ENCODE assay signal across 30 cellular contexts in genomic region chr5:2095011-2095410, GRCh38.
"Had no signal": no experiment of that assay in that cellular context is flagged by ENCODE, and none has a peak within 500 bp of the region (broad histone marks: within the 10 kb centered on the region; RNA-seq: fewer than 3 reads in every experiment).

No MANE protein-coding gene starts in this region.

- H3K27me3 Mint-ChIP-seq: activated naive CD4-positive, alpha-beta T cell treated with anti-CD3 and anti-CD28 coated beads, Interleukin-2, amount 10 ng/mL, durations not matched to agents 7 days and 5 days; activated naive CD8-positive, alpha-beta T cell treated with anti-CD3 and anti-CD28 coated beads, Interleukin-2, amount 10 ng/mL, durations not matched to agents 7 days and 5 days had no signal

- H3K36me3 Mint-ChIP-seq: activated naive CD4-positive, alpha-beta T cell treated with anti-CD3 and anti-CD28 coated beads, Interleukin-2, amount 10 ng/mL, durations not matched to agents 7 days and 5 days; activated naive CD8-positive, alpha-beta T cell treated with anti-CD3 and anti-CD28 coated beads, Interleukin-2, amount 10 ng/mL, durations not matched to agents 7 days and 5 days; brain; mesothelial cell of epicardium had no signal

- H3K36me3 ChIP-seq: ascending aorta, neutrophil, pancreas, spleen, transverse colon had no signal

- H3K27ac ChIP-seq: neutrophil, pancreas, psoas muscle, spleen, transverse colon, VCaP had no signal

- H3K9me3 Mint-ChIP-seq: activated naive CD4-positive, alpha-beta T cell treated with anti-CD3 and anti-CD28 coated beads, Interleukin-2, amount 10 ng/mL, durations not matched to agents 7 days and 5 days; activated naive CD8-positive, alpha-beta T cell treated with anti-CD3 and anti-CD28 coated beads, Interleukin-2, amount 10 ng/mL, durations not matched to agents 7 days and 5 days; activated T-helper 1 cell treated with anti-CD3 and anti-CD28 coated beads, Interleukin-12 subunit alpha, Interleukin-12 subunit beta, Interleukin-2, Interleukin-4 antibody, amounts not matched to agents 30 ng/mL and 10 ng/mL and 1 ng/mL, durations not matched to agents 14 hours and 24 hours and 36 hours; brain; mesothelial cell of epicardium; nephron progenitor cell; T-helper 1 cell treated with Interleukin-12 subunit alpha and Interleukin-12 subunit beta and Interleukin-4 antibody, amounts not matched to agents 30 μg/mL and 1 μg/mL, for 36 hours had no signal

- H3K4me3 ChIP-seq: ascending aorta, pancreas, spleen, transverse colon had no signal

- H3K27ac Mint-ChIP-seq: activated naive CD4-positive, alpha-beta T cell treated with anti-CD3 and anti-CD28 coated beads, Interleukin-2, amount 10 ng/mL, durations not matched to agents 7 days and 5 days; activated naive CD8-positive, alpha-beta T cell treated with anti-CD3 and anti-CD28 coated beads, Interleukin-2, amount 10 ng/mL, durations not matched to agents 7 days and 5 days; activated T-helper 1 cell treated with anti-CD3 and anti-CD28 coated beads, Interleukin-12 subunit alpha, Interleukin-12 subunit beta, Interleukin-2, Interleukin-4 antibody, amounts not matched to agents 30 ng/mL and 10 ng/mL and 1 ng/mL, durations not matched to agents 14 hours and 24 hours and 36 hours; brain; mesothelial cell of epicardium; naive B cell; nephron progenitor cell; T-helper 1 cell treated with Interleukin-12 subunit alpha and Interleukin-12 subunit beta and Interleukin-4 antibody, amounts not matched to agents 30 μg/mL and 1 μg/mL, for 36 hours had no signal

- H3K4me1 Mint-ChIP-seq: activated naive CD4-positive, alpha-beta T cell treated with anti-CD3 and anti-CD28 coated beads, Interleukin-2, amount 10 ng/mL, durations not matched to agents 7 days and 5 days; activated naive CD8-positive, alpha-beta T cell treated with anti-CD3 and anti-CD28 coated beads, Interleukin-2, amount 10 ng/mL, durations not matched to agents 7 days and 5 days; naive B cell; nephron progenitor cell had no signal

- H3K4me1 ChIP-seq: ascending aorta, pancreas, psoas muscle, spleen, transverse colon had no signal

- H3K27me3 ChIP-seq: ascending aorta, neutrophil, pancreas, transverse colon had no signal

- DNase-seq: activated CD4-positive, alpha-beta T cell treated with anti-CD3 and anti-CD28 coated beads for 48 hours; activated CD4-positive, alpha-beta T cell treated with anti-CD3 and anti-CD28 coated beads, Interleukin-2, amount 50 U/mL, for 48 hours; activated CD8-positive, alpha-beta memory T cell treated with anti-CD3 and anti-CD28 coated beads for 24 hours; activated gamma-delta T cell; activated naive CD4-positive, alpha-beta T cell treated with anti-CD3 and anti-CD28 coated beads, Interleukin-2, amount 10 ng/mL, durations not matched to agents 7 days and 5 days; activated naive CD8-positive, alpha-beta T cell treated with anti-CD3 and anti-CD28 coated beads, Interleukin-2, amount 10 ng/mL, durations not matched to agents 7 days and 5 days; activated T-cell treated with anti-CD3 and anti-CD28 coated beads, Interleukin-2, amount 50 U/mL, for 1 hour; caudate nucleus; dermis blood vessel endothelial cell; effector CD4-positive, alpha-beta T cell; head of caudate nucleus; hippocampal formation; left colon; naive B cell; nephron progenitor cell; pancreas; stimulated activated naive CD4-positive, alpha-beta T cell; SW 1271; T-helper 9 cell; transverse colon had no signal

- H3K4me3 Mint-ChIP-seq: activated naive CD4-positive, alpha-beta T cell treated with anti-CD3 and anti-CD28 coated beads, Interleukin-2, amount 10 ng/mL, durations not matched to agents 7 days and 5 days; activated naive CD8-positive, alpha-beta T cell treated with anti-CD3 and anti-CD28 coated beads, Interleukin-2, amount 10 ng/mL, durations not matched to agents 7 days and 5 days; activated T-helper 1 cell treated with anti-CD3 and anti-CD28 coated beads, Interleukin-12 subunit alpha, Interleukin-12 subunit beta, Interleukin-2, Interleukin-4 antibody, amounts not matched to agents 30 ng/mL and 10 ng/mL and 1 ng/mL, durations not matched to agents 14 hours and 24 hours and 36 hours; brain; mesothelial cell of epicardium; naive B cell; nephron progenitor cell; T-helper 1 cell treated with Interleukin-12 subunit alpha and Interleukin-12 subunit beta and Interleukin-4 antibody, amounts not matched to agents 30 μg/mL and 1 μg/mL, for 36 hours had no signal

- ATAC-seq: activated CD4-positive, CD25-positive, alpha-beta regulatory T cell treated with anti-CD3 and anti-CD28 coated beads, Interleukin-2, amount 50 U/mL, for 24 hours; left colon; pancreas had no signal

- H3K9me3 ChIP-seq: ascending aorta, neutrophil, pancreas, psoas muscle, transverse colon had no signal
